Comparison of ENCODE assay signal across 8 cellular contexts in the genomic region with DNA sequence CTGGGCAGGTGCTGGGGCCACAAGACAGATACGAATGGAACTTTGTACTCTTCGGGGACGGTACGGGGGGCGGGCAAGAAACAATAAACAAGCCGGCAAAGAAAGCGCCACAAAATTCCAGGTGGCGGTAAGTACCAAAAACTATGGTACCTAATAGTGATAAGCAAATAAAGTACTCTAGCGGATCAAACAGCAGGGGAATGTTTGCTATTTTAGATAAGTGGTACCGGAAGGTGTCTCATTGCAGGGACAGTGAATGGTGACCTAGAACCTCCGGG. TPM values are rescaled to one million over a fixed set of nuclear protein-coding genes. Genes with fewer than 3 reads are reported as not detected.
DNase-seq lines count a peak whose midpoint lies in the region; ATAC-seq and TF ChIP-seq lines count a peak whose summit lies in the region.

No MANE protein-coding gene starts in this region.

- WGBS in ectodermal cell, 2 experiments = 78 to 81% methylated on average over 11 of the region's 11 CpGs

- CTCF ChIA-PET in GM10248 (lab: Yijun Ruan, JAX) = interaction anchor here (0.5 to 5.0 kb wide), 11 partner anchors 13 to 1122 kb away, joined by 3 to 30 read pairs (median 5); a partner anchor contains a TSS

- H3K27me3 ChIP-seq in BLaER1 = no peaks in the 10 kb centered on the region
- H3K27me3 ChIP-seq in ectodermal cell (ENCODE audit: control insufficient read depth, insufficient read depth, low read length, poor library complexity, severe bottlenecking) = peaks cover 18% of the 10 kb centered on the region

- peaks cover 28% of the 10 kb centered on the region for H3K27me3 Mint-ChIP-seq in nephron (ENCODE audit: low read depth)

- peak overlapping the region; percentile 76 for H3K9ac ChIP-seq in BLaER1

- no peak overlapping the region for H3K27ac ChIP-seq in BLaER1
- H3K27ac ChIP-seq in ectodermal cell (ENCODE audit: insufficient read depth, low read depth, low read length, poor library complexity, severe bottlenecking) = no peak overlapping the region

- H3K9me3 Mint-ChIP-seq in nephron = no peaks in the 10 kb centered on the region

- H3K9me3 ChIP-seq in BLaER1 = no peaks in the 10 kb centered on the region
- no peaks in the 10 kb centered on the region for H3K9me3 ChIP-seq in ectodermal cell (ENCODE audit: control insufficient read depth, low read length)

- DNase-seq in NB4 (ENCODE audit: low read depth) (no peak), superior temporal gyrus (ENCODE audit: extremely low spot score) (no peak), GM10248 (ENCODE audit: extremely low spot score) (no peak)

- peak overlapping the region; percentile 73 to 84 (median 82) for H3K4me3 Mint-ChIP-seq in nephron

- H3K4me1 Mint-ChIP-seq in nephron = peaks cover 30% of the 10 kb centered on the region

- TF ChIP-seq CTCF in NB4 (IDR thresholded peaks at IDR 0.05; ENCODE audit: low read depth, low read length) (no peak), nephron (IDR thresholded peaks at IDR 0.05; ENCODE audit: unreplicated experiment in 3 of 3) (no peak), GM10248 (IDR thresholded peaks at IDR 0.05; ENCODE audit: control extremely low read depth, extremely low read depth, low read depth, missing control alignments) (no peak)

- TF ChIP-seq POLR2A in NB4 (IDR thresholded peaks at IDR 0.05; ENCODE audit: extremely low read depth, insufficient read length) = no peak

- H3K4me3 ChIP-seq in BLaER1 (peak overlapping the region; percentile 66), NB4 (ENCODE audit: low read depth, low read length) (peak overlapping the region; percentile 49), ectodermal cell (ENCODE audit: insufficient read depth, low read depth, low read length) (peak overlapping the region; percentile 32)

- POLR2A ChIA-PET in GM10248 (lab: Yijun Ruan, JAX) = interaction anchor here (1.2 kb wide), 1 partner anchor 11 kb away, joined by 5 read pairs; no protein-coding TSS in a partner anchor

- ATAC-seq in HG02571 (IDR thresholded peaks at IDR 0.05; ENCODE audit: unreplicated experiment) (no peak), GM18909 (IDR thresholded peaks at IDR 0.05; ENCODE audit: poor library complexity, unreplicated experiment) (no peak)

- peak overlapping the region in 1 of 3 experiments; percentile 3 for H3K27ac Mint-ChIP-seq in nephron

- peaks cover 30% of the 10 kb centered on the region for H3K4me1 ChIP-seq in BLaER1
- peaks cover 10% of the 10 kb centered on the region for H3K4me1 ChIP-seq in ectodermal cell (ENCODE audit: control insufficient read depth, insufficient read depth, low read length)

- H3K36me3 ChIP-seq in BLaER1 = no peaks in the 10 kb centered on the region
- no peaks in the 10 kb centered on the region for H3K36me3 ChIP-seq in ectodermal cell (ENCODE audit: control insufficient read depth, insufficient read depth, low read length)

- no peaks in the 10 kb centered on the region for H4K20me1 ChIP-seq in BLaER1

- peak overlapping the region; percentile 91 for H3K4me2 ChIP-seq in BLaER1

- no peaks in the 10 kb centered on the region for H3K36me3 Mint-ChIP-seq in nephron (ENCODE audit: low read depth)

RNA-seq across cellular contexts. Expression of a gene that starts 15.1 kb away (rescaled TPM):
- 14.0 TPM for polyA plus RNA-seq in ectodermal cell (2013, experiment 1 of 4)
- 15.5 TPM for polyA plus RNA-seq in ectodermal cell (2013, experiment 2 of 4)
- 9.3 TPM for polyA plus RNA-seq in ectodermal cell (2013, experiment 3 of 4)
- 10.6 TPM for polyA plus RNA-seq in ectodermal cell (2013, experiment 4 of 4)

RNA-seq across cellular contexts. Expression of a gene that starts 53.5 kb away (rescaled TPM):
- 56.2 TPM for polyA plus RNA-seq in ectodermal cell (2013, experiment 1 of 4)
- polyA plus RNA-seq in ectodermal cell (2013, experiment 2 of 4) = 49.6 TPM
- 43.8 TPM for polyA plus RNA-seq in ectodermal cell (2013, experiment 3 of 4)
- polyA plus RNA-seq in ectodermal cell (2013, experiment 4 of 4) = 42.5 TPM
